In the genomic region with DNA sequence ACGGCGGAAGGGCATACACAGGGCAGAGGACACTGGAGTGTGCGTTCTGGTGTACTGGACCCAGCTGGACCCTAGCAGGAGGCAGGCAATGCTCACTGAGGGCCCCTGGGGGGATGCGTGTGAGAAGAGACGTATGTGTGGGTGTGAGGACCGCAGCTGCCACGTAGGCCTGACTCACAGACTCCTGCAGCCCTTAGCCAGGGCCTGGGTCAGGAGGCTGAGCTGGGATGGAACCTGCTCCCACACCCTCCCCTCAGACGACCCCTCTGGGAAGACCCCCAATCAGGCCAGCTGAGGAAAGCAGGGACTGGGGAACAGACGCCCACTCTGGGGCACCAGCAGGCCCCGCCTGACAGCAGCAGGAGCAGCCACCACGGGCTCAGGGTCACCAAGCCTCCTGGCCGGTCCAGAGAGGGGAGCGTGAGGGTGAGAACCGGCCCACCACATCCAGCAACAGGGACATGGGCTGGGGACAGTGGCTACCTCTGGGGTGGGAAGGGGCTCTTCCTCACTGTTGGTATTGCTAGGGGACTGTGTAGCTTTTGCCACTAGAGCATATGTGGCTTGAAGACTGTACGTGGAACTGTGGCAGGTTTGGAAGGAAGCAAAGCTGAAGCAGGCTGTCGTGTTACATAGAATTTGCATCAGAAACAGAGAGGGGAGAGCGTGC, we compare ENCODE assay signal across 11 cellular contexts. TPM values are rescaled to one million over a fixed set of nuclear protein-coding genes. Genes with fewer than 3 reads are reported as not detected.
DNase-seq lines count a peak whose midpoint lies in the region; ATAC-seq, FAIRE-seq and TF ChIP-seq lines count a peak whose summit lies in the region.
"Not testable (repeated sequence)": the region's sequence is repeated elsewhere in the genome, so short reads cannot be mapped to it uniquely, and the experiment has no call there.
"Had no signal": no experiment of that assay in that cellular context is flagged by ENCODE, and none has a peak within 500 bp of the region (broad histone marks: within the 10 kb centered on the region; RNA-seq: fewer than 3 reads in every experiment).

No MANE protein-coding gene starts in this region.

- H3K9me3 ChIP-seq in Panc1 (ENCODE audit: control insufficient read depth, insufficient read depth, low read depth, low read length); neuronal stem cell (replicated peaks in 1 of 2; ENCODE audit: control insufficient read depth in 2 of 2, insufficient read depth in 1 of 2, low read depth in 1 of 2, low read length in 2 of 2): not testable (repeated sequence)

- BruUV-seq in Panc1 (replicated peaks; lab: Mats Ljungman, UMichigan) = not testable (repeated sequence)

- POLR2A ChIA-PET in Panc1 (lab: Charles Lee) = not testable (repeated sequence)

- not testable (repeated sequence) for H4K8ac ChIP-seq in neuronal stem cell (ENCODE audit: low read depth, low read length)

- peak; percentile 21 for DNase-seq in AG08395 (ENCODE audit: low spot score)
- peak; percentile 25 for DNase-seq in GM12892 (ENCODE audit: insufficient read length)
- DNase-seq in Panc1 (ENCODE audit: low read depth, low spot score); endothelial cell (ENCODE audit: low spot score); neuronal stem cell (ENCODE audit: low spot score): not testable (repeated sequence)
- DNase-seq in amniotic epithelial cell (ENCODE audit: low read depth) = peak; percentile 77
- peak; percentile 28 for DNase-seq in fibroblast of the conjunctiva (ENCODE audit: low read depth)
- peak; percentile 69 for DNase-seq in stromal cell of bone marrow (ENCODE audit: low read depth)

- not testable (repeated sequence) for FAIRE-seq in GM12892 (lab: Jason Lieb, UNC)

- peak overlapping the region; percentile 54 for H3K4me3 Mint-ChIP-seq in endothelial cell (ENCODE audit: unreplicated experiment)

- not testable (repeated sequence) for H2AFZ ChIP-seq in neuronal stem cell (ENCODE audit: low read length)

- not testable (repeated sequence) for H2BK5ac ChIP-seq in neuronal stem cell (ENCODE audit: low read length)

- not testable (repeated sequence) for TF ChIP-seq CTCF in Panc1 (IDR thresholded peaks at IDR 0.05); endothelial cell (IDR thresholded peaks at IDR 0.05; ENCODE audit: unreplicated experiment)

- not testable (repeated sequence) for H2AK5ac ChIP-seq in neuronal stem cell (ENCODE audit: low read depth, low read length)

- not testable (repeated sequence) for H2BK12ac ChIP-seq in neuronal stem cell (ENCODE audit: low read length)

- not testable (repeated sequence) for H3K9me3 Mint-ChIP-seq in endothelial cell (ENCODE audit: unreplicated experiment)

- not testable (repeated sequence) for H4K91ac ChIP-seq in neuronal stem cell (ENCODE audit: low read depth, low read length, poor library complexity)

- H3K27me3 Mint-ChIP-seq in endothelial cell (ENCODE audit: unreplicated experiment) = not testable (repeated sequence)

- H3K27me3 ChIP-seq in Panc1 (ENCODE audit: control insufficient read depth, insufficient read depth, low read length); neuronal stem cell (ENCODE audit: control insufficient read depth in 3 of 3, insufficient read depth in 3 of 3, low read depth in 1 of 3, low read length in 3 of 3): not testable (repeated sequence)

- in situ Hi-C loops in Panc1 (cut with HindIII; ENCODE audit: low pct_unique_long_range_greater_than_20kb, low sequenced_read_pairs) = not testable (repeated sequence)

- H2BK15ac ChIP-seq in neuronal stem cell (ENCODE audit: low read length) = not testable (repeated sequence)

- H3K27ac Mint-ChIP-seq in endothelial cell (ENCODE audit: unreplicated experiment) = not testable (repeated sequence)

- H2BK120ac ChIP-seq in neuronal stem cell (ENCODE audit: low read depth, low read length) = not testable (repeated sequence)

- not testable (repeated sequence) for H3K4ac ChIP-seq in neuronal stem cell (ENCODE audit: low read length)

- H3K4me1 Mint-ChIP-seq in endothelial cell (ENCODE audit: unreplicated experiment) = not testable (repeated sequence)

- intact Hi-C loops in Panc1 (cut with micrococcal nuclease; ENCODE audit: unreplicated experiment) = not testable (repeated sequence)

- not testable (repeated sequence) for TF ChIP-seq POLR2A in GM12892 (IDR thresholded peaks at IDR 0.05; ENCODE audit: low read depth, low read length)

- H3K23ac ChIP-seq in neuronal stem cell (ENCODE audit: low read depth, low read length, poor library complexity) = not testable (repeated sequence)

- not testable (repeated sequence) for H3K36me3 Mint-ChIP-seq in endothelial cell (ENCODE audit: low read depth, unreplicated experiment)

- not testable (repeated sequence) for H3K4me3 ChIP-seq in Panc1 (ENCODE audit: low read depth in 2 of 2, low read length in 2 of 2); neuronal stem cell (ENCODE audit: low read length in 2 of 2)

- H3K4me1 ChIP-seq in Panc1 (ENCODE audit: control insufficient read depth, insufficient read depth, low read length); neuronal stem cell (ENCODE audit: control insufficient read depth in 2 of 2, insufficient read depth in 1 of 2, low read depth in 1 of 2, low read length in 2 of 2): not testable (repeated sequence)

- not testable (repeated sequence) for H3K4me2 ChIP-seq in neuronal stem cell (ENCODE audit: insufficient read depth, low read length, poor library complexity, severe bottlenecking)

- not testable (repeated sequence) for H3K27ac ChIP-seq in Panc1 (ENCODE audit: low read length); neuronal stem cell (replicated peaks; ENCODE audit: low read length)

- ATAC-seq in Panc1 = peak; percentile 43

- H3K79me1 ChIP-seq in neuronal stem cell (ENCODE audit: low read depth, low read length) = not testable (repeated sequence)

- not testable (repeated sequence) for H3K14ac ChIP-seq in neuronal stem cell (ENCODE audit: low read length)

- WGBS in neuronal stem cell (ENCODE audit: extremely low coverage in 2 of 2, insufficient read length in 2 of 2, insufficient replicate concordance in 1 of 2), 2 donors = no CpG with 5 or more reads among the region's 17 CpGs

- H3K9ac ChIP-seq in neuronal stem cell (ENCODE audit: low read depth, low read length, poor library complexity) = peak overlapping the region; percentile 4

- H3K36me3 ChIP-seq in Panc1 (ENCODE audit: control insufficient read depth, insufficient read depth, low read length) = not testable (repeated sequence)
- peaks cover 4 to 36% of the 10 kb centered on the region in 2 donors for H3K36me3 ChIP-seq in neuronal stem cell (replicated peaks in 1 of 2; ENCODE audit: control insufficient read depth in 2 of 2, insufficient read depth in 2 of 2, low read length in 2 of 2)

- not testable (repeated sequence) for H3K18ac ChIP-seq in neuronal stem cell (ENCODE audit: low read length)

- CTCF ChIA-PET in Panc1 (lab: Charles Lee) = interaction anchor here (0.6 kb wide), 1 partner anchor 28 kb away, joined by 13 read pairs; no protein-coding TSS in a partner anchor

RNA-seq across cellular contexts. Expression of a gene that starts 28.4 kb away (rescaled TPM):
- 9.3 TPM for polyA plus RNA-seq in GM12892 (2012; ENCODE audit: missing spikeins)
- total RNA-seq in Panc1 (2021; ENCODE audit: unreplicated experiment) (279 TPM), endothelial cell (ENCODE audit: unreplicated experiment) (70.0 TPM)
- 412 TPM for polyA plus RNA-seq in Panc1 (2012; ENCODE audit: insufficient read length)
- polyA plus RNA-seq in neuronal stem cell (2013, experiment 1 of 2) = 27.8 TPM
- polyA plus RNA-seq in neuronal stem cell (2013, experiment 2 of 2) = 26.3 TPM

RNA-seq across cellular contexts. Expression of a gene that starts 41.2 kb away (rescaled TPM):
- 3.2 TPM for polyA plus RNA-seq in GM12892 (2012; ENCODE audit: missing spikeins)
- 92.2 TPM for total RNA-seq in Panc1 (2021; ENCODE audit: unreplicated experiment)
- polyA plus RNA-seq in Panc1 (2012; ENCODE audit: insufficient read length) = 136 TPM
- total RNA-seq in endothelial cell (ENCODE audit: unreplicated experiment) = 1.9 TPM
- 4.2 TPM for polyA plus RNA-seq in neuronal stem cell (2013, experiment 1 of 2)
- polyA plus RNA-seq in neuronal stem cell (2013, experiment 2 of 2) = 3.9 TPM
- total RNA-seq: naive thymus-derived CD8-positive, alpha-beta T cell; T-helper 2 cell treated with Interferon-gamma antibody and Interleukin-4, amounts not matched to agents 100 ng/mL and 5 ng/mL, for 36 hours had no signal
- polyA plus RNA-seq: CD14-positive monocyte had no signal

RNA-seq across cellular contexts. Expression of a gene that starts 48.3 kb away (rescaled TPM):
- 27.8 TPM for polyA plus RNA-seq in GM12892 (2012; ENCODE audit: missing spikeins)
- total RNA-seq in Panc1 (2021; ENCODE audit: unreplicated experiment) (108 TPM), endothelial cell (ENCODE audit: unreplicated experiment) (190 TPM)
- 116 TPM for polyA plus RNA-seq in Panc1 (2012; ENCODE audit: insufficient read length)
- polyA plus RNA-seq in neuronal stem cell (2013, experiment 1 of 2) = 117 TPM
- 112 TPM for polyA plus RNA-seq in neuronal stem cell (2013, experiment 2 of 2)

RNA-seq across cellular contexts. Expression of a gene that starts 59.5 kb away (rescaled TPM):
- polyA plus RNA-seq in GM12892 (2012; ENCODE audit: missing spikeins) = 23.7 TPM
- 115 TPM for total RNA-seq in Panc1 (2021; ENCODE audit: unreplicated experiment)
- 138 TPM for polyA plus RNA-seq in Panc1 (2012; ENCODE audit: insufficient read length)
- total RNA-seq in endothelial cell (ENCODE audit: unreplicated experiment) = 180 TPM
- polyA plus RNA-seq in neuronal stem cell (2013, experiment 1 of 2) = 54.6 TPM
- polyA plus RNA-seq in neuronal stem cell (2013, experiment 2 of 2) = 53.2 TPM

RNA-seq across cellular contexts. Expression of a gene that starts 59.6 kb away (rescaled TPM):
- polyA plus RNA-seq in GM12892 (2012; ENCODE audit: missing spikeins) = 8.4 TPM
- 39.8 TPM for total RNA-seq in Panc1 (2021; ENCODE audit: unreplicated experiment)
- 71.0 TPM for polyA plus RNA-seq in Panc1 (2012; ENCODE audit: insufficient read length)
- 25.6 TPM for total RNA-seq in endothelial cell (ENCODE audit: unreplicated experiment)
- 28.2 TPM for polyA plus RNA-seq in neuronal stem cell (2013, experiment 1 of 2)
- polyA plus RNA-seq in neuronal stem cell (2013, experiment 2 of 2) = 27.7 TPM

Comparison
In these comparisons a context has a peak if more than half of its experiments do, and no peak if none do; other contexts are left out.
1. RNA of a gene that starts 41.2 kb away (total RNA-seq): 92.2 TPM in Panc1 (single experiment); 1.9 TPM in endothelial cell (single experiment); every median in the first group is over 10 times any median in the second.